1 cellular context compared by ENCODE assay signal in the genomic region with DNA sequence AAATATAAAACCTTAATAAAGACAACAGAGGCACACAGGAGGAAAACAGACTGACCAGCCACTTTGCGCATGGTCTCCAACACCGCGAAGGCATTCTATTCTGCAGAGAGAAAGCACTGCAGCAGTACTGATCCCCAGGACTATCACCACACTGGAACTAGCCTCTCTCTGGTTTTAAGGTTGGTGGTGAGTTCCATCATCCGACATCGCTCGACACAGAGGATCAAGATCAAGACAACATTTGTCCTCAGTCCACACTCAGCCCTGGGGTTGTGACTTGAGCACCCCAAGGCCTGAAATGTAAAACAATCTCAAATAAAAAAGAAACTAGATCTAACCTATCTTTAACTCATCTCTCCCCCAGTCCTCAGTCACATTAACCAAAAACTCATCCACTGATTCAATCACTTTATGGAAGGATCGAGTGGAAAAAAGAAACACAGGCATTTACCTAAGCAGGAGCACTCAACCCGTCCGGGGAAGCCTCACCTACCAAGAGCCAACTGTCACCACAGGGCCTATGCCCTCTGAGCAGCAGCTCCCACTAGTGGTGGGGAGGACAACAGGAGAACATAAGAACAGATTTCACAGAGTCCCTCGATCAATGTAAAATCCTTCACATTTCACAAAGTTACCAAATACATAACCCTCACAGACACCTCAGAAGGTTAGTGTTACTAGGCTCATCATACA.
A peak's percentile ranks its signal among the peaks of the same experiment; 100 is the strongest.
TF ChIP-seq lines count a peak whose summit lies in the region.

No MANE protein-coding gene starts in this region.

TF ChIP-seq in GM12878, 131 proteins besides CTCF, POLR2A, EP300 and RAD21 (continued from another document and continues in another):
- no peak for TF ChIP-seq CUX1 (IDR thresholded peaks at IDR 0.05; ENCODE audit: insufficient replicate concordance, low read depth, low read length)
- TF ChIP-seq WRNIP1 (IDR thresholded peaks at IDR 0.05; ENCODE audit: borderline replicate concordance, low read depth, low read length) = 0 out of 2 replicates have a peak, but pooled peaks have one; percentile 60
- TF ChIP-seq SIN3A (IDR thresholded peaks at IDR 0.05; ENCODE audit: low read depth, low read length) = no peak
- TF ChIP-seq ZNF24 (IDR thresholded peaks at IDR 0.05) = 0 out of 2 replicates have a peak, but pooled peaks have one; percentile 39
- no peak for TF ChIP-seq HDAC2 (IDR thresholded peaks at IDR 0.05)
- peak; percentile 85; the same call in 1 of the 2 replicates for TF ChIP-seq SMARCA5 (IDR thresholded peaks at IDR 0.05)
- no peak for TF ChIP-seq IRF5 (IDR thresholded peaks at IDR 0.05; ENCODE audit: borderline replicate concordance)
- no peak for TF ChIP-seq SIX5 (IDR thresholded peaks at IDR 0.05; ENCODE audit: low read depth, low read length, severe bottlenecking)
- TF ChIP-seq SMAD5 (IDR thresholded peaks at IDR 0.05; ENCODE audit: low read depth) = no peak
- TF ChIP-seq RAD51 (IDR thresholded peaks at IDR 0.05) = no peak
- TF ChIP-seq CBFB (IDR thresholded peaks at IDR 0.05; ENCODE audit: low read depth) = no peak
- TF ChIP-seq, protein P1, sequence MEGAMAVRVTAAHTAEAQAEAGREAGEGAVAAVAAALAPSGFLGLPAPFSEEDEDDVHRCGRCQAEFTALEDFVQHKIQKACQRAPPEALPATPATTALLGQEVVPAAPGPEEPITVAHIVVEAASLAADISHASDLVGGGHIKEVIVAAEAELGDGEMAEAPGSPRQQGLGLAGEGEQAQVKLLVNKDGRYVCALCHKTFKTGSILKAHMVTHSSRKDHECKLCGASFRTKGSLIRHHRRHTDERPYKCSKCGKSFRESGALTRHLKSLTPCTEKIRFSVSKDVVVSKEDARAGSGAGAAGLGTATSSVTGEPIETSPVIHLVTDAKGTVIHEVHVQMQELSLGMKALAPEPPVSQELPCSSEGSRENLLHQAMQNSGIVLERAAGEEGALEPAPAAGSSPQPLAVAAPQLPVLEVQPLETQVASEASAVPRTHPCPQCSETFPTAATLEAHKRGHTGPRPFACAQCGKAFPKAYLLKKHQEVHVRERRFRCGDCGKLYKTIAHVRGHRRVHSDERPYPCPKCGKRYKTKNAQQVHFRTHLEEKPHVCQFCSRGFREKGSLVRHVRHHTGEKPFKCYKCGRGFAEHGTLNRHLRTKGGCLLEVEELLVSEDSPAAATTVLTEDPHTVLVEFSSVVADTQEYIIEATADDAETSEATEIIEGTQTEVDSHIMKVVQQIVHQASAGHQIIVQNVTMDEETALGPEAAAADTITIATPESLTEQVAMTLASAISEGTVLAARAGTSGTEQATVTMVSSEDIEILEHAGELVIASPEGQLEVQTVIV (IDR thresholded peaks at IDR 0.05; ENCODE audit: borderline replicate concordance, partially characterized antibody) = no peak
- no peak for TF ChIP-seq SRF (IDR thresholded peaks at IDR 0.05; ENCODE audit: low read depth in 2 of 2, low read length in 2 of 2)
- TF ChIP-seq KDM1A (IDR thresholded peaks at IDR 0.05; ENCODE audit: borderline replicate concordance) = no peak
- TF ChIP-seq ZNF622 (IDR thresholded peaks at IDR 0.05) = no peak
- no peak for TF ChIP-seq ZBTB11 (CRISPR knock-in tag; IDR thresholded peaks at IDR 0.05)
- no peak for TF ChIP-seq BRCA1 (IDR thresholded peaks at IDR 0.05; ENCODE audit: low read depth, low read length)
- no peak for TF ChIP-seq PAX8 (IDR thresholded peaks at IDR 0.05)
- no peak for TF ChIP-seq HCFC1 (IDR thresholded peaks at IDR 0.05; ENCODE audit: low read length)
- TF ChIP-seq SMC3 (IDR thresholded peaks at IDR 0.05; ENCODE audit: borderline replicate concordance, low read length) = peak; percentile 56
- 0 out of 2 replicates have a peak, but pooled peaks have one; percentile 18 for TF ChIP-seq YY1 (IDR thresholded peaks at IDR 0.05; ENCODE audit: low read depth, low read length)
- TF ChIP-seq SUPT20H (IDR thresholded peaks at IDR 0.05; ENCODE audit: borderline replicate concordance, control insufficient read depth, low read depth, low read length) = no peak
- no peak for TF ChIP-seq TCF7 (IDR thresholded peaks at IDR 0.05; ENCODE audit: borderline replicate concordance)
- TF ChIP-seq TCF12 (IDR thresholded peaks at IDR 0.05; ENCODE audit: low read depth, low read length) = no peak
- TF ChIP-seq PBX3 (IDR thresholded peaks at IDR 0.05; ENCODE audit: insufficient replicate concordance, low read depth, low read length) = no peak
- no peak for TF ChIP-seq ATF7 (IDR thresholded peaks at IDR 0.05; ENCODE audit: low read depth)
- TF ChIP-seq TCF3 (IDR thresholded peaks at IDR 0.05; ENCODE audit: borderline replicate concordance, insufficient read depth, low read depth, low read length) = no peak
- TF ChIP-seq, protein P2, sequence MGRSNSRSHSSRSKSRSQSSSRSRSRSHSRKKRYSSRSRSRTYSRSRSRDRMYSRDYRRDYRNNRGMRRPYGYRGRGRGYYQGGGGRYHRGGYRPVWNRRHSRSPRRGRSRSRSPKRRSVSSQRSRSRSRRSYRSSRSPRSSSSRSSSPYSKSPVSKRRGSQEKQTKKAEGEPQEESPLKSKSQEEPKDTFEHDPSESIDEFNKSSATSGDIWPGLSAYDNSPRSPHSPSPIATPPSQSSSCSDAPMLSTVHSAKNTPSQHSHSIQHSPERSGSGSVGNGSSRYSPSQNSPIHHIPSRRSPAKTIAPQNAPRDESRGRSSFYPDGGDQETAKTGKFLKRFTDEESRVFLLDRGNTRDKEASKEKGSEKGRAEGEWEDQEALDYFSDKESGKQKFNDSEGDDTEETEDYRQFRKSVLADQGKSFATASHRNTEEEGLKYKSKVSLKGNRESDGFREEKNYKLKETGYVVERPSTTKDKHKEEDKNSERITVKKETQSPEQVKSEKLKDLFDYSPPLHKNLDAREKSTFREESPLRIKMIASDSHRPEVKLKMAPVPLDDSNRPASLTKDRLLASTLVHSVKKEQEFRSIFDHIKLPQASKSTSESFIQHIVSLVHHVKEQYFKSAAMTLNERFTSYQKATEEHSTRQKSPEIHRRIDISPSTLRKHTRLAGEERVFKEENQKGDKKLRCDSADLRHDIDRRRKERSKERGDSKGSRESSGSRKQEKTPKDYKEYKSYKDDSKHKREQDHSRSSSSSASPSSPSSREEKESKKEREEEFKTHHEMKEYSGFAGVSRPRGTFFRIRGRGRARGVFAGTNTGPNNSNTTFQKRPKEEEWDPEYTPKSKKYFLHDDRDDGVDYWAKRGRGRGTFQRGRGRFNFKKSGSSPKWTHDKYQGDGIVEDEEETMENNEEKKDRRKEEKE (IDR thresholded peaks at IDR 0.05) = no peak
- no peak for TF ChIP-seq BMI1 (IDR thresholded peaks at IDR 0.05; ENCODE audit: borderline replicate concordance)
- TF ChIP-seq, protein P3, sequence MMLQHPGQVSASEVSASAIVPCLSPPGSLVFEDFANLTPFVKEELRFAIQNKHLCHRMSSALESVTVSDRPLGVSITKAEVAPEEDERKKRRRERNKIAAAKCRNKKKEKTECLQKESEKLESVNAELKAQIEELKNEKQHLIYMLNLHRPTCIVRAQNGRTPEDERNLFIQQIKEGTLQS (IDR thresholded peaks at IDR 0.05; ENCODE audit: borderline replicate concordance, extremely low read depth, low read depth, low read length) = no peak
- no peak for TF ChIP-seq EGR1 (IDR thresholded peaks at IDR 0.05; ENCODE audit: borderline replicate concordance in 1 of 2, low read depth in 2 of 2, low read length in 2 of 2)
- no peak for TF ChIP-seq CREM (IDR thresholded peaks at IDR 0.05; ENCODE audit: low read depth)
- no peak for TF ChIP-seq FOXK2 (IDR thresholded peaks at IDR 0.05)
- no peak for TF ChIP-seq NR2C1 (IDR thresholded peaks at IDR 0.05)
- TF ChIP-seq POU2F2 (IDR thresholded peaks at IDR 0.05; ENCODE audit: borderline replicate concordance, low read depth, low read length) = no peak
- no peak for TF ChIP-seq JUNB (IDR thresholded peaks at IDR 0.05)
- no peak for TF ChIP-seq SUZ12 (IDR thresholded peaks at IDR 0.05; ENCODE audit: unreplicated experiment)
- TF ChIP-seq RELB (IDR thresholded peaks at IDR 0.05; ENCODE audit: low read depth) = 0 out of 2 replicates have a peak, but pooled peaks have one; percentile 29
- TF ChIP-seq CEBPB (IDR thresholded peaks at IDR 0.05; ENCODE audit: borderline replicate concordance in 1 of 2, low read depth in 2 of 2, low read length in 2 of 2) = no peak
